ENCODE assay signal across 18 cellular contexts in the genomic region with DNA sequence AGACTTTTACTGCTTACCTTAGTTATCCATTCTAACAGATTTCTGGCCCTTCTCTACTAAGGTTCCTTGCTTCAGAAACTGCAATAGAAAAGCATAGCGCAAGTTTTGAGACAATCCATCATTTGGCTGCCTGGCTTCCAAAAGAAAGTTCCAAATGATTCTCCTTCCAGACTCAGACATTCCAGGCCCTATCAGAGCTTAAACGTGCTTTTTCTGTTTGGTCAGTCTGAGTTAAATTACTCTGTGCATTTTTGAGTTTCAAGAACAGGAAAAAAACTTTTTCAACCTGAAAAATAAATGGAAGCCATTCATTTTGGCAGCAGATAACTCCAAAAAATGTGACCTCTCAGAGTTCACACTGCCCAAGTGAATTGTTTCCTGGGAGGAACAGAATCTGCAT.
DNase-seq lines count a peak whose midpoint lies in the region; ATAC-seq and TF ChIP-seq lines count a peak whose summit lies in the region.
"Had no signal": no experiment of that assay in that cellular context is flagged by ENCODE, and none has a peak within 500 bp of the region (broad histone marks: within the 10 kb centered on the region; RNA-seq: fewer than 3 reads in every experiment).

No MANE protein-coding gene starts in this region.

- TF ChIP-seq CTCF in chondrocyte (IDR thresholded peaks at IDR 0.05): no peak
- TF ChIP-seq CTCF in mesothelial cell of epicardium (IDR thresholded peaks at IDR 0.05; ENCODE audit: unreplicated experiment): no peak
- TF ChIP-seq CTCF in thoracic aorta (IDR thresholded peaks at IDR 0.05): no peak
- no peak for TF ChIP-seq CTCF in foreskin fibroblast (IDR thresholded peaks at IDR 0.05; ENCODE audit: low read depth, low read length)

- H3K4me3 Mint-ChIP-seq in chondrocyte (ENCODE audit: unreplicated experiment): no peak overlapping the region
- H3K4me3 Mint-ChIP-seq in mesothelial cell of epicardium: no peak overlapping the region
- H3K4me3 Mint-ChIP-seq: CD4-positive, CD25-positive, alpha-beta regulatory T cell had no signal

- H3K4me3 ChIP-seq in thoracic aorta (no peak overlapping the region), foreskin fibroblast (ENCODE audit: low read depth in 1 of 2, low read length in 2 of 2) (no peak overlapping the region)
- H3K4me3 ChIP-seq: BLaER1, MG63, SJSA1 had no signal

- H3K9me3 ChIP-seq in thoracic aorta: no peaks in the 10 kb centered on the region
- H3K9me3 ChIP-seq: BLaER1, MG63, SJSA1 had no signal

- no peak for ATAC-seq in thoracic aorta (ENCODE audit: insufficient number of reproducible peaks, low FRiP score, low read depth)

- no peaks in the 10 kb centered on the region for H3K27me3 Mint-ChIP-seq in chondrocyte (ENCODE audit: low read depth)
- H3K27me3 Mint-ChIP-seq in mesothelial cell of epicardium (ENCODE audit: low read depth): no peaks in the 10 kb centered on the region
- H3K27me3 Mint-ChIP-seq: CD4-positive, CD25-positive, alpha-beta regulatory T cell had no signal

- H3K36me3 Mint-ChIP-seq in chondrocyte (ENCODE audit: low read depth): no peaks in the 10 kb centered on the region
- H3K36me3 Mint-ChIP-seq in mesothelial cell of epicardium: no peaks in the 10 kb centered on the region
- H3K36me3 Mint-ChIP-seq: CD4-positive, CD25-positive, alpha-beta regulatory T cell had no signal

- H3K27ac ChIP-seq in thoracic aorta: peak overlapping the region; percentile 26 to 46
- H3K27ac ChIP-seq: BLaER1, SJSA1 had no signal

- H3K36me3 ChIP-seq in thoracic aorta: no peaks in the 10 kb centered on the region
- H3K36me3 ChIP-seq: BLaER1, MG63, SJSA1 had no signal

- H3K4me1 ChIP-seq in thoracic aorta (ENCODE audit: control insufficient read depth in 1 of 2, low read depth in 2 of 2): peaks cover 19 to 28% of the 10 kb centered on the region in 2 donors
- H3K4me1 ChIP-seq: BLaER1, SJSA1 had no signal

- H3K9me3 Mint-ChIP-seq in chondrocyte (ENCODE audit: low read depth) (no peaks in the 10 kb centered on the region), mesothelial cell of epicardium (no peaks in the 10 kb centered on the region)
- H3K9me3 Mint-ChIP-seq: CD4-positive, CD25-positive, alpha-beta regulatory T cell had no signal

- peak overlapping the region; percentile 74 for H3K27ac Mint-ChIP-seq in chondrocyte (ENCODE audit: unreplicated experiment)
- peak overlapping the region; percentile 85 for H3K27ac Mint-ChIP-seq in mesothelial cell of epicardium
- H3K27ac Mint-ChIP-seq: CD4-positive, CD25-positive, alpha-beta regulatory T cell had no signal

- H3K4me1 Mint-ChIP-seq in chondrocyte (ENCODE audit: low read depth) (peaks cover 29% of the 10 kb centered on the region), mesothelial cell of epicardium (peaks cover 35% of the 10 kb centered on the region)
- H3K4me1 Mint-ChIP-seq: CD4-positive, CD25-positive, alpha-beta regulatory T cell had no signal

- no peaks in the 10 kb centered on the region for H3K27me3 ChIP-seq in thoracic aorta (replicated peaks; ENCODE audit: insufficient read depth)
- H3K27me3 ChIP-seq: BLaER1, MG63, SJSA1 had no signal

- DNase-seq in amniotic epithelial cell (ENCODE audit: low read depth) (peak; percentile 14), chondrocyte (ENCODE audit: low spot score) (no peak), mesothelial cell of epicardium (ENCODE audit: low spot score in 2 of 2, unreplicated experiment in 2 of 2) (no peak), thoracic aorta (ENCODE audit: low spot score) (no peak), KG1 (lab: John Stamatoyannopoulos, UW) (no peak), foreskin fibroblast (no peak), NCI-H748 (lab: John Stamatoyannopoulos, UW; ENCODE audit: unreplicated experiment) (no peak)
- DNase-seq: DMS153, DND-41, HCEC 1CT, MG63, NCI-H2029 treated with DMSO at 0.1 percent for 48 hours, NCI-H446 treated with DMSO at 0.1 percent for 48 hours, NCI-H526 treated with DMSO at 0.1 percent for 48 hours, Right ventricle myocardium superior had no signal
